In the genomic region with DNA sequence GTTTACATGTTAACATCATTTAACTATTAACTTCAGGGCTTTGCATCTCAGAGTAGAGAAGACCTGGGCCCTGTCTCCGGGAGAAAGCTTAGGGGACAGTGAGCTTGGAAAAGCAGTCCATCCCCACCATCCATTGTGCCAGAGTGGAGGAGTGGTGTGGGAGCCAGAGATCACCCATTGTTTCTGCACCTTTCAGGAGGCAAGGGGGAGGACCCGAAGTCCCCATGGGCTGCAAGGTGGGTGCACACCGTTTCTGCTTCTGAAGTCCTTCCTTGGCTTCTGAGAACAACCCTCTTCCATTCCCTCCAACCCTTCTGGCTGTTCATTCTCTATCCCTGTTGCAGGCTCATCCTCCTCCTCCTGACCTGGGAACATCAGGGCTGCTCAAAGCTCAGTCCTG, we compare ENCODE assay signal across 28 cellular contexts. TPM values are rescaled to one million over a fixed set of nuclear protein-coding genes. Genes with fewer than 3 reads are reported as not detected.
"Had no signal": no experiment of that assay in that cellular context is flagged by ENCODE, and none has a peak within 500 bp of the region (broad histone marks: within the 10 kb centered on the region; RNA-seq: fewer than 3 reads in every experiment).

No MANE protein-coding gene starts in this region.

- H3K36me3 Mint-ChIP-seq: activated naive CD8-positive, alpha-beta T cell treated with anti-CD3 and anti-CD28 coated beads, Interleukin-2, amount 10 ng/mL, durations not matched to agents 7 days and 5 days; WTC11 had no signal

- H3K4me3 Mint-ChIP-seq: activated CD4-positive, alpha-beta memory T cell treated with anti-CD3 and anti-CD28 coated beads, Interleukin-2, amount 10 ng/mL, durations not matched to agents 7 days and 5 days; activated CD4-positive, alpha-beta T cell treated with anti-CD3 and anti-CD28 coated beads, Interleukin-2, amount 10 ng/mL, durations not matched to agents 7 days and 5 days; activated naive CD4-positive, alpha-beta T cell treated with anti-CD3 and anti-CD28 coated beads, Interleukin-2, amount 10 ng/mL, durations not matched to agents 7 days and 5 days; activated naive CD8-positive, alpha-beta T cell treated with anti-CD3 and anti-CD28 coated beads, Interleukin-2, amount 10 ng/mL, durations not matched to agents 7 days and 5 days; activated T-helper 1 cell treated with anti-CD3 and anti-CD28 coated beads, Interleukin-12 subunit alpha, Interleukin-12 subunit beta, Interleukin-2, Interleukin-4 antibody, amounts not matched to agents 30 ng/mL and 10 ng/mL and 1 ng/mL, durations not matched to agents 14 hours and 24 hours and 36 hours; WTC11 had no signal

- H3K36me3 ChIP-seq: ascending aorta, breast epithelium, cardiac muscle cell, colonic mucosa, esophagus squamous epithelium had no signal

- DNase-seq: activated CD4-positive, alpha-beta memory T cell treated with anti-CD3 and anti-CD28 coated beads, Interleukin-2, amount 10 ng/mL, durations not matched to agents 7 days and 5 days; activated CD4-positive, alpha-beta T cell treated with anti-CD3 and anti-CD28 coated beads for 1 hour; activated CD4-positive, alpha-beta T cell treated with anti-CD3 and anti-CD28 coated beads for 4 hours; activated CD4-positive, alpha-beta T cell treated with anti-CD3 and anti-CD28 coated beads, Interleukin-2, amount 10 ng/mL, durations not matched to agents 7 days and 5 days; activated CD4-positive, alpha-beta T cell treated with anti-CD3 and anti-CD28 coated beads, Interleukin-2, amount 50 U/mL, for 4 hours; activated gamma-delta T cell; activated naive CD4-positive, alpha-beta T cell; activated naive CD4-positive, alpha-beta T cell treated with anti-CD3 and anti-CD28 coated beads, Interleukin-2, amount 10 ng/mL, durations not matched to agents 7 days and 5 days; activated naive CD8-positive, alpha-beta T cell treated with anti-CD3 and anti-CD28 coated beads, Interleukin-2, amount 10 ng/mL, durations not matched to agents 7 days and 5 days; activated T-cell treated with anti-CD3 and anti-CD28 coated beads, Interleukin-2, amount 50 U/mL, for 1 hour; activated T-cell treated with anti-CD3 and anti-CD28 coated beads, Interleukin-2, amount 50 U/mL, for 48 hours; central memory CD4-positive, alpha-beta T cell; cerebellar nuclear complex; colonic mucosa; effector CD8-positive, alpha-beta T cell; esophagus squamous epithelium; foreskin melanocyte; T-helper 2 cell had no signal

- H3K9me3 ChIP-seq: ascending aorta, breast epithelium, colonic mucosa, esophagus squamous epithelium had no signal

- H3K27ac ChIP-seq: ascending aorta, breast epithelium, cardiac muscle cell, colonic mucosa, VCaP had no signal

- H3K27ac Mint-ChIP-seq: activated CD4-positive, alpha-beta memory T cell treated with anti-CD3 and anti-CD28 coated beads, Interleukin-2, amount 10 ng/mL, durations not matched to agents 7 days and 5 days; activated CD4-positive, alpha-beta T cell treated with anti-CD3 and anti-CD28 coated beads, Interleukin-2, amount 10 ng/mL, durations not matched to agents 7 days and 5 days; activated naive CD4-positive, alpha-beta T cell treated with anti-CD3 and anti-CD28 coated beads, Interleukin-2, amount 10 ng/mL, durations not matched to agents 7 days and 5 days; activated naive CD4-positive, alpha-beta T cell treated with anti-CD3 and anti-CD28 coated beads, Interleukin-2, amount 50 U/mL, for 72 hours; activated naive CD8-positive, alpha-beta T cell treated with anti-CD3 and anti-CD28 coated beads, Interleukin-2, amount 10 ng/mL, durations not matched to agents 7 days and 5 days; activated T-helper 1 cell treated with anti-CD3 and anti-CD28 coated beads, Interleukin-12 subunit alpha, Interleukin-12 subunit beta, Interleukin-2, Interleukin-4 antibody, amounts not matched to agents 30 ng/mL and 10 ng/mL and 1 ng/mL, durations not matched to agents 14 hours and 24 hours and 36 hours; activated T-helper 2 cell treated with anti-CD3 and anti-CD28 coated beads, Interferon-gamma antibody, Interleukin-2, Interleukin-4, amounts not matched to agents 10 μg/mL and 5 μg/mL and 100 μg/mL, durations not matched to agents 14 hours and 24 hours and 36 hours; brain; WTC11 had no signal

- H3K4me3 ChIP-seq: ascending aorta, breast epithelium, cardiac muscle cell, colonic mucosa, esophagus squamous epithelium had no signal

- ATAC-seq: activated naive CD4-positive, alpha-beta T cell treated with anti-CD3 and anti-CD28 coated beads, Interleukin-2, amount 50 U/mL, for 72 hours; WTC11 had no signal

- H3K9me3 Mint-ChIP-seq: activated CD4-positive, alpha-beta memory T cell treated with anti-CD3 and anti-CD28 coated beads, Interleukin-2, amount 10 ng/mL, durations not matched to agents 7 days and 5 days; activated CD4-positive, alpha-beta T cell treated with anti-CD3 and anti-CD28 coated beads, Interleukin-2, amount 10 ng/mL, durations not matched to agents 7 days and 5 days; activated naive CD4-positive, alpha-beta T cell treated with anti-CD3 and anti-CD28 coated beads, Interleukin-2, amount 10 ng/mL, durations not matched to agents 7 days and 5 days; activated naive CD8-positive, alpha-beta T cell treated with anti-CD3 and anti-CD28 coated beads, Interleukin-2, amount 10 ng/mL, durations not matched to agents 7 days and 5 days; activated T-helper 1 cell treated with anti-CD3 and anti-CD28 coated beads, Interleukin-12 subunit alpha, Interleukin-12 subunit beta, Interleukin-2, Interleukin-4 antibody, amounts not matched to agents 30 ng/mL and 10 ng/mL and 1 ng/mL, durations not matched to agents 14 hours and 24 hours and 36 hours; activated T-helper 2 cell treated with anti-CD3 and anti-CD28 coated beads, Interferon-gamma antibody, Interleukin-2, Interleukin-4, amounts not matched to agents 10 μg/mL and 5 μg/mL and 100 μg/mL, durations not matched to agents 14 hours and 24 hours and 36 hours had no signal

- H3K4me1 ChIP-seq: colonic mucosa had no signal

- H3K27me3 ChIP-seq: ascending aorta, breast epithelium, colonic mucosa had no signal

RNA-seq across cellular contexts. Expression of gene PPP1R3G, which starts 4.0 kb away (rescaled TPM):
- total RNA-seq: activated T-helper 1 cell treated with anti-CD3 and anti-CD28 coated beads, Interleukin-12 subunit alpha, Interleukin-12 subunit beta, Interleukin-2, Interleukin-4 antibody, amounts not matched to agents 30 ng/mL and 10 ng/mL and 1 ng/mL, durations not matched to agents 14 hours and 24 hours and 36 hours; T-helper 1 cell treated with Interleukin-12 subunit alpha and Interleukin-12 subunit beta and Interleukin-4 antibody, amounts not matched to agents 30 ng/mL and 1 ng/mL, for 36 hours had no signal
